17 cellular contexts compared by ENCODE assay signal in the genomic region with DNA sequence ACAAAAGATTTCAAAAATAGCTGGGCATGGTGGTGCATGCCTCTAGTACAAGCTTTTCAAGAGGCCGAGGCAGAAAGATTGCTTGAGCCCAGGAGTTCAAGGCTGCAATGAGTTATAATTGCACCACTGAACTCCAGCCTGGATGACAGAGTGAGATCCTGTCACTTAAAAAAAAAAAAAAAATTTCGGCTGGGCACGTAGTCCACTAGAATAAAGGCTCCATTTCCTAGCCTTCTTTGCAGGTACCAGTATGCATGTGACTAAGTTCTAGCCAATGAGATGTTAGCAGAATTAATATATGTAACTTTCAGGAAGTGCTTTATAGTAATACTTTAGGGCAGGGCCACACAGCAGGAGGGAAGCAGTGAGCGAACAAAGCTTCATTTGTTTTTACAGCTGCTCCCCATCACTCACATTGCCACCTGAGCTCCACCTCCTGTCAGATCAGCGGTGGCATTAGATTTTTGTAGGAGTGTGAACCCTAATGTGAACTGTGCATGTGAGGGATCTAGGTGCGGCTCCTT. TPM values are rescaled to one million over a fixed set of nuclear protein-coding genes. Genes with fewer than 3 reads are reported as not detected.
DNase-seq lines count a peak whose midpoint lies in the region.
"Had no signal": no experiment of that assay in that cellular context is flagged by ENCODE, and none has a peak within 500 bp of the region (broad histone marks: within the 10 kb centered on the region; RNA-seq: fewer than 3 reads in every experiment).

No MANE protein-coding gene starts in this region.

- DNase-seq in NCI-H1092 treated with DMSO at 0.1 percent for 48 hours (lab: John Stamatoyannopoulos, UW) (peak; percentile 0), NCI-H1092 (lab: John Stamatoyannopoulos, UW) (no peak), NCI-H1417 (lab: John Stamatoyannopoulos, UW) (peak; percentile 63 to 94 (median 82)), SW480 (ENCODE audit: low spot score) (peak; percentile 84), myocyte (ENCODE audit: low read depth) (peak; percentile 23), mucosa of gallbladder (ENCODE audit: low spot score) (no peak), DMS114 treated with DMSO at 0.1 percent for 48 hours (lab: John Stamatoyannopoulos, UW; ENCODE audit: unreplicated experiment) (no peak)
- no peak for DNase-seq in activated naive CD4-positive, alpha-beta T cell (lab: John Stamatoyannopoulos, UW)
- DNase-seq: activated CD8-positive, alpha-beta memory T cell treated with anti-CD3 and anti-CD28 coated beads for 24 hours; activated naive CD4-positive, alpha-beta T cell treated with Interleukin-2 at 50 U/mL for 16 hours; hippocampal formation; natural killer cell; NCI-H1694 treated with DMSO at 0.1 percent for 48 hours; retina; SK-N-SH; stimulated activated CD4-positive, alpha-beta T cell treated with anti-CD3 and anti-CD28 coated beads, Interleukin-2, amount 100 ng/mL, for 24 hours had no signal

RNA-seq across cellular contexts. Expression of a gene that starts 28.8 kb away (rescaled TPM):
- 6.8 and 7.6 TPM in 2 replicates for total RNA-seq in myocyte
- polyA plus RNA-seq in myocyte (2012), result 1.9 TPM
- 19.8 TPM for total RNA-seq in mucosa of gallbladder
- polyA plus RNA-seq: CD14-positive monocyte, SK-N-SH had no signal

RNA-seq across cellular contexts. Expression of a gene that starts 29.8 kb away (rescaled TPM):
- 9.8 and 12.8 TPM in 2 replicates for total RNA-seq in myocyte
- 26.2 TPM for polyA plus RNA-seq in myocyte (2012)
- total RNA-seq in mucosa of gallbladder, result 18.6 TPM

RNA-seq across cellular contexts. Expression of a gene that starts 46.8 kb away (rescaled TPM):
- total RNA-seq in myocyte, result 14.3 and 15.6 TPM in 2 replicates
- polyA plus RNA-seq in myocyte (2012), result 9.1 TPM
- 28.9 TPM for total RNA-seq in mucosa of gallbladder

Comparison
In these comparisons a context has a peak if more than half of its experiments do, and no peak if none do; other contexts are left out.
1. DNase-seq: peak in NCI-H1092 treated with DMSO at 0.1 percent for 48 hours (single experiment), NCI-H1417 (3 of 3), SW480 (single experiment) and myocyte (single experiment); none in NCI-H1092 (single experiment), mucosa of gallbladder (single experiment), activated naive CD4-positive, alpha-beta T cell (0 of 4) and DMS114 treated with DMSO at 0.1 percent for 48 hours (single experiment).